Comparison of ENCODE assay signal across 9 cellular contexts in the genomic region with DNA sequence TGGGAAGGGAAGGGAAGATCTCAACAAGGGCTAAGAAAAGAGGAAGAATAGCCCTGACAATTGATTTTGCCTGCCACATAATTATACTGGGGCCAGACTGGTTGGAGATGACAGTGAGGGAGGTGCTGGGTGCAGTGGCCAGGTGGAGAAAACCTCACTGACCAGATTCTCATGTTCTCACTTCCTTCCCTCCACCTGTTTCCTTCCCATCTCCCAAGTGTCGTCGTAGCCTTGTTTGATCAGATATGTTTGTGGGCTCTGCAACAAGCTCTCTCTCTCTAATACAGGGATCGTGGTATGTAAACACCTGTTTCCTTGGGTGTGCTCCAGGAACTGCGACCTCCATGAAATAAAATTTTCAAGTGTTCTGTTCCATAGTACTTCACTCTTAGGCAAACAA.
A peak's percentile ranks its signal among the peaks of the same experiment; 100 is the strongest.
DNase-seq lines count a peak whose midpoint lies in the region; ATAC-seq and TF ChIP-seq lines count a peak whose summit lies in the region.
"Had no signal": no experiment of that assay in that cellular context is flagged by ENCODE, and none has a peak within 500 bp of the region (broad histone marks: within the 10 kb centered on the region; RNA-seq: fewer than 3 reads in every experiment).

No MANE protein-coding gene starts in this region.

- TF ChIP-seq CTCF in lower lobe of right lung (IDR thresholded peaks at IDR 0.05) = no peak
- no peak for TF ChIP-seq CTCF in foreskin fibroblast (IDR thresholded peaks at IDR 0.05; ENCODE audit: low read depth, low read length)

- peaks cover 2% of the 10 kb centered on the region for H3K9me3 ChIP-seq in lower lobe of right lung

- ATAC-seq in GM18511 (IDR thresholded peaks at IDR 0.05; ENCODE audit: unreplicated experiment) (peak; percentile 43), lower lobe of right lung (peak; percentile 15 to 25)

- intact Hi-C loops in lower lobe of right lung (cut with DNase I) = no loop called here
- intact Hi-C loops in head of caudate nucleus (cut with DNase I) = no loop called here

- peaks cover 54% of the 10 kb centered on the region for H3K4me1 ChIP-seq in lower lobe of right lung

- H3K4me3 ChIP-seq in lower lobe of right lung (no peak overlapping the region), foreskin fibroblast (ENCODE audit: low read depth in 1 of 2, low read length in 2 of 2) (no peak overlapping the region)

- H3K27me3 ChIP-seq in lower lobe of right lung (ENCODE audit: low read depth) = no peaks in the 10 kb centered on the region

- H3K36me3 ChIP-seq in lower lobe of right lung = no peaks in the 10 kb centered on the region

- DNase-seq in CMK (ENCODE audit: low read depth) (peak; percentile 8), NOMO-1 treated with dmso at 0.1 percent for 144 hours (lab: John Stamatoyannopoulos, UW; ENCODE audit: unreplicated experiment) (peak; percentile 30), lower lobe of right lung (no peak), nucleus accumbens (lab: John Stamatoyannopoulos, UW) (no peak), head of caudate nucleus (no peak), foreskin fibroblast (no peak)
- no peak for DNase-seq in activated CD4-positive, CD25-positive, alpha-beta regulatory T cell treated with anti-CD3 and anti-CD28 coated beads, Interleukin-2, amount 50 U/mL, for 72 hours
- DNase-seq: foreskin melanocyte had no signal

- peak overlapping the region; percentile 9 for H3K27ac ChIP-seq in lower lobe of right lung

Comparison
In these comparisons a context has a peak if more than half of its experiments do, and no peak if none do; other contexts are left out.
1. DNase-seq: peak in CMK (single experiment) and NOMO-1 treated with dmso at 0.1 percent for 144 hours (single experiment); none in lower lobe of right lung (single experiment), nucleus accumbens (0 of 56), head of caudate nucleus (0 of 42), foreskin fibroblast (0 of 2) and activated CD4-positive, CD25-positive, alpha-beta regulatory T cell treated with anti-CD3 and anti-CD28 coated beads, Interleukin-2, amount 50 U/mL, for 72 hours (single experiment).